In genomic region chr9:128494108-128494742, GRCh38 we compare ENCODE assay signal across 7 cellular contexts. TPM values are rescaled to one million over a fixed set of nuclear protein-coding genes. Genes with fewer than 3 reads are reported as not detected.
DNase-seq lines count a peak whose midpoint lies in the region; ATAC-seq lines count a peak whose summit lies in the region.

No MANE protein-coding gene starts in this region.

- DNase-seq in Kasumi-1 (lab: John Stamatoyannopoulos, UW) (peak; percentile 96 to 97), NCI-H510A (lab: John Stamatoyannopoulos, UW) (peak; percentile 58), posterior vena cava (ENCODE audit: low spot score) (peak; percentile 89), HT-29 (ENCODE audit: low spot score) (no peak), NCI-H226 (no peak)

- ATAC-seq in esophagus mucosa (peak; percentile 51), HG02642 (IDR thresholded peaks at IDR 0.05; ENCODE audit: poor library complexity, unreplicated experiment) (no peak)

- intact Hi-C loops in posterior vena cava (cut with DNase I): no loop called here

RNA-seq across cellular contexts. Expression of gene GLE1, which starts 10.3 kb away (rescaled TPM):
- total RNA-seq in esophagus mucosa: 22.5 TPM
- total RNA-seq in posterior vena cava: 10 to 100 TPM; 14.6 to 15.5 TPM
- total RNA-seq in HT-29 (2014; rRNA removed; shearing (Covaris generic)): 28.4 and 33.9 TPM in 2 replicates

RNA-seq across cellular contexts. Expression of gene ODF2, which starts 38.4 kb away (rescaled TPM):
- 14.5 TPM for total RNA-seq in esophagus mucosa
- 10 to 100 TPM; 17.5 to 19.8 TPM for total RNA-seq in posterior vena cava
- 34.2 and 36.0 TPM in 2 replicates for total RNA-seq in HT-29 (2014; rRNA removed; shearing (Covaris generic))

RNA-seq across cellular contexts. Expression of gene SPTAN1, which starts 58.2 kb away (rescaled TPM):
- total RNA-seq in esophagus mucosa: 161 TPM
- 100 to 1,000 TPM; 328 to 409 TPM for total RNA-seq in posterior vena cava
- total RNA-seq in HT-29 (2014; rRNA removed; shearing (Covaris generic)): 192 and 203 TPM in 2 replicates

Comparison
In these comparisons a context has a peak if more than half of its experiments do, and no peak if none do; other contexts are left out.
1. DNase-seq: peak in Kasumi-1 (2 of 2), NCI-H510A (single experiment) and posterior vena cava (single experiment); none in HT-29 (single experiment) and NCI-H226 (single experiment).